8 cellular contexts compared by ENCODE assay signal in genomic region chr2:232951181-232951580, GRCh38.
"Had no signal": no experiment of that assay in that cellular context is flagged by ENCODE, and none has a peak within 500 bp of the region (broad histone marks: within the 10 kb centered on the region; RNA-seq: fewer than 3 reads in every experiment).

No MANE protein-coding gene starts in this region.

- H3K36me3 ChIP-seq: HAP-1 had no signal

- DNase-seq: GM23248, GOT3, H7, IMR-90, KG1 had no signal

- H3K4me3 ChIP-seq: GM23248, HAP-1, K562 had no signal

- H2AFZ ChIP-seq: GM23248 had no signal

- H3K9me3 ChIP-seq: HAP-1 had no signal

- ATAC-seq: K562 had no signal

- H3K27ac ChIP-seq: GM23248 had no signal

- H3K9ac ChIP-seq: GM23248 had no signal

- FAIRE-seq: HTR-8/SVneo, K562 had no signal
